Comparison of ENCODE assay signal across 20 cellular contexts in the genomic region with DNA sequence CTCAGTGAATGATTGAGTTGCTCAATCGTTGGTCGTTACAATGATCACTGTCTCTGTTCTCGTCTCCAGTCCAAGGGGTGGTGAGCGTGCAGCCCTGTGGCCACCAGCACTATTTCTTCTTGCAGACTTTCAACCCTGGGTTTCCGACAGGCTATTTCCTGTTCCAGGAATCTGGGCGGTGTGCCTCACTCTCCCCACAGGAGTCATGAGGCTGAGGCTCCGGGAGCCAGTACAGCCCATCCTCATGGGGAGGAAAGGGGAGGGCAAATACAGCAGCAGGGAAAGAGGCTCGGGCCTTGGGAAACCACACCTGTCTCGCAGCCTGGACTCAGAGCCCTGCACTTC. TPM values are rescaled to one million over a fixed set of nuclear protein-coding genes. Genes with fewer than 3 reads are reported as not detected.
DNase-seq lines count a peak whose midpoint lies in the region; ATAC-seq, FAIRE-seq and TF ChIP-seq lines count a peak whose summit lies in the region.
"Had no signal": no experiment of that assay in that cellular context is flagged by ENCODE, and none has a peak within 500 bp of the region (broad histone marks: within the 10 kb centered on the region; RNA-seq: fewer than 3 reads in every experiment).

No MANE protein-coding gene starts in this region.

- POLR2A ChIA-PET in HepG2 (lab: Yijun Ruan, JAX), result no interaction called here

- peaks cover 0 to 31% of the 10 kb centered on the region in 2 experiments; a peak in 2 of 5 replicates for H3K27me3 ChIP-seq in HepG2 (ENCODE audit: control insufficient read depth in 1 of 2, insufficient read depth in 2 of 2, low read length in 2 of 2)
- H3K27me3 ChIP-seq: neural progenitor cell, vagina had no signal

- TF ChIP-seq RAD21 in HepG2 (CRISPR knock-in tag; IDR thresholded peaks at IDR 0.05), result no peak

- no peak overlapping the region for H3K9ac ChIP-seq in HepG2 (ENCODE audit: insufficient read depth, low read depth, low read length)
- H3K9ac ChIP-seq: neural progenitor cell had no signal

- H3K4me2 ChIP-seq in HepG2 (ENCODE audit: low read depth, low read length), result no peak overlapping the region
- H3K4me2 ChIP-seq: neural progenitor cell had no signal

- FAIRE-seq in HepG2 (lab: Jason Lieb, UNC), result peak; percentile 4
- FAIRE-seq: H1 had no signal

- 4% methylated on average over 7 of the region's 9 CpGs for WGBS in HepG2 (ENCODE audit: low lambda C conversion rate)

- no peaks in the 10 kb centered on the region for H3K9me3 Mint-ChIP-seq in immature natural killer cell
- H3K9me3 Mint-ChIP-seq: IgD-negative memory B cell, neural progenitor cell had no signal

- H3K27me3 Mint-ChIP-seq in immature natural killer cell (ENCODE audit: low read depth in 3 of 3), result peaks cover 0 to 3% (median 0%) of the 10 kb centered on the region in 3 donors

- DNase-seq in A172 (ENCODE audit: low spot score) (peak; percentile 34), M059J (ENCODE audit: low read depth) (peak; percentile 44), choroid plexus epithelial cell (ENCODE audit: low read depth) (peak; percentile 87), HepG2 (ENCODE audit: low spot score) (no peak), immature natural killer cell (no peak), pons (ENCODE audit: low spot score) (no peak)
- DNase-seq: activated CD8-positive, alpha-beta memory T cell treated with anti-CD3 and anti-CD28 coated beads, Interleukin-2, amount 10 ng/mL, durations not matched to agents 7 days and 5 days; Caco-2; hypothalamus; NCI-H1417 treated with DMSO at 0.1 percent for 48 hours; NCI-H2227 treated with DMSO at 0.1 percent for 48 hours; stimulated activated naive CD4-positive, alpha-beta T cell treated with Interleukin-2 at 50 U/mL for 16 hours; SW 1271 had no signal

- H3K27ac Mint-ChIP-seq in immature natural killer cell, result no peak overlapping the region
- H3K27ac Mint-ChIP-seq: activated CD8-positive, alpha-beta memory T cell treated with anti-CD3 and anti-CD28 coated beads, Interleukin-2, amount 10 ng/mL, durations not matched to agents 7 days and 5 days; IgD-negative memory B cell had no signal

- H3K36me3 ChIP-seq in HepG2 (replicated peaks in 1 of 2; ENCODE audit: control insufficient read depth in 1 of 2, insufficient read depth in 2 of 2, low read length in 2 of 2), result no peaks in the 10 kb centered on the region
- H3K36me3 ChIP-seq: neural progenitor cell, vagina had no signal

- ATAC-seq in HepG2, result peak; percentile 14
- ATAC-seq in GM19452 (IDR thresholded peaks at IDR 0.05; ENCODE audit: unreplicated experiment), result no peak
- ATAC-seq in GM18517 (IDR thresholded peaks at IDR 0.05; ENCODE audit: unreplicated experiment), result no peak
- ATAC-seq: activated CD8-positive, alpha-beta memory T cell treated with anti-CD3 and anti-CD28 coated beads, Interleukin-2, amount 10 ng/mL, durations not matched to agents 7 days and 5 days had no signal

- CTCF ChIA-PET in HepG2 (lab: Yijun Ruan, JAX; ENCODE audit: low intra/inter-chr PET ratio, low total read pairs), result interaction anchor here (1.1 kb wide), 1 partner anchor 9 kb away, joined by 3 read pairs; no protein-coding TSS in a partner anchor

- H3K27ac ChIP-seq in HepG2 (ENCODE audit: extremely low read length, insufficient read depth, low read length), result no peak overlapping the region
- H3K27ac ChIP-seq: neural progenitor cell, vagina had no signal

- in situ Hi-C loops in HepG2 (cut with HindIII; ENCODE audit: extremely low pct_ligation_motif_present, low pct_unique_long_range_greater_than_20kb), result no loop called here

- TF ChIP-seq EP300 in HepG2 (IDR thresholded peaks at IDR 0.05; ENCODE audit: low read depth in 2 of 2, low read length in 2 of 2) (no peak), HepG2 (CRISPR knock-in tag; IDR thresholded peaks at IDR 0.05; ENCODE audit: borderline replicate concordance) (no peak)

- no peaks in the 10 kb centered on the region for H3K79me2 ChIP-seq in HepG2 (ENCODE audit: insufficient read depth, low read length)

- no peaks in the 10 kb centered on the region for H3K4me1 Mint-ChIP-seq in immature natural killer cell
- H3K4me1 Mint-ChIP-seq: IgD-negative memory B cell, neural progenitor cell had no signal

- no peak for TF ChIP-seq POLR2A in HepG2 (IDR thresholded peaks at IDR 0.05; ENCODE audit: insufficient read depth in 1 of 2, low read depth in 2 of 2, low read length in 2 of 2)

- no TSS peak for BruUV-seq in HepG2 (replicated peaks; lab: Mats Ljungman, UMichigan)

- H3K4me1 ChIP-seq in HepG2 (ENCODE audit: insufficient read depth, low read length), result peaks cover 12% of the 10 kb centered on the region; the same call in 1 of the 2 replicates
- H3K4me1 ChIP-seq: Caco-2, neural progenitor cell, vagina had no signal

- no peak overlapping the region for H3K4me3 ChIP-seq in choroid plexus epithelial cell (ENCODE audit: low read depth, low read length)
- no peak overlapping the region for H3K4me3 ChIP-seq in HepG2 (replicated peaks in 1 of 3; ENCODE audit: insufficient read depth in 1 of 3, low read depth in 2 of 3, low read length in 3 of 3)
- H3K4me3 ChIP-seq: lung, neural progenitor cell, vagina had no signal

- TF ChIP-seq CTCF in choroid plexus epithelial cell (conservative IDR thresholded peaks at IDR 0.05; ENCODE audit: low read depth, low read length) (no peak), HepG2 (CRISPR knock-in tag; IDR thresholded peaks at IDR 0.05) (no peak)

- no peaks in the 10 kb centered on the region for H3K9me3 ChIP-seq in HepG2 (ENCODE audit: low read length)
- H3K9me3 ChIP-seq: vagina had no signal

- H3K4me3 Mint-ChIP-seq in immature natural killer cell, result no peak overlapping the region
- H3K4me3 Mint-ChIP-seq: activated CD8-positive, alpha-beta memory T cell treated with anti-CD3 and anti-CD28 coated beads, Interleukin-2, amount 10 ng/mL, durations not matched to agents 7 days and 5 days; IgD-negative memory B cell; neural progenitor cell had no signal

- H3K36me3 Mint-ChIP-seq in immature natural killer cell, result no peaks in the 10 kb centered on the region
- H3K36me3 Mint-ChIP-seq: activated CD8-positive, alpha-beta memory T cell treated with anti-CD3 and anti-CD28 coated beads, Interleukin-2, amount 10 ng/mL, durations not matched to agents 7 days and 5 days; IgD-negative memory B cell; neural progenitor cell had no signal

- no peak overlapping the region for H2AFZ ChIP-seq in HepG2 (ENCODE audit: low read length)
- H2AFZ ChIP-seq: neural progenitor cell had no signal

- H4K20me1 ChIP-seq in HepG2 (ENCODE audit: insufficient read depth, low read length), result no peaks in the 10 kb centered on the region

- intact Hi-C loops in HepG2 (cut with micrococcal nuclease; ENCODE audit: unreplicated experiment), result no loop called here

TF ChIP-seq in HepG2, 621 proteins besides CTCF, POLR2A, EP300 and RAD21:
- TF ChIP-seq BCL6 (CRISPR knock-in tag; IDR thresholded peaks at IDR 0.05) (no peak), CHD4 (IDR thresholded peaks at IDR 0.05; ENCODE audit: borderline replicate concordance, low read length) (no peak), ZNF768 (CRISPR knock-in tag; IDR thresholded peaks at IDR 0.05) (peak; percentile 76), CEBPG (CRISPR knock-in tag; IDR thresholded peaks at IDR 0.05) (peak; percentile 52), CEBPB (IDR thresholded peaks at IDR 0.05; ENCODE audit: borderline replicate concordance, low read depth, low read length) (peak; percentile 63; the same call in 1 of the 2 replicates)

RNA-seq across cellular contexts. Expression of a gene that starts 28.8 kb away (rescaled TPM):
- 0.57 and 0.69 TPM in 2 replicates for total RNA-seq in A172 (2014; rRNA removed; shearing (Covaris generic))
- total RNA-seq in M059J (2014; rRNA removed; shearing (Covaris generic)), result 1.8 and 3.8 TPM in 2 replicates
- 0.04 and 0.07 TPM in 2 replicates for total RNA-seq in HepG2 (2016; rRNA removed; fragmentation: Illumina TruSeq; extraction: Trizol)
- total RNA-seq in HepG2 (2016; cell fraction: cytosol; rRNA removed; fragmentation: Illumina TruSeq; extraction: Trizol; ENCODE audit: low read depth), result not detected in 2 replicates
- not detected in 2 replicates for total RNA-seq in HepG2 (2016; cell fraction: insoluble cytoplasmic fraction; rRNA removed; fragmentation: Illumina TruSeq; extraction: Trizol)
- total RNA-seq in HepG2 (2016; cell fraction: membrane; rRNA removed; fragmentation: Illumina TruSeq; extraction: Trizol), result not detected in 2 replicates
- not detected in 2 replicates for total RNA-seq in HepG2 (2016; cell fraction: nucleus; rRNA removed; fragmentation: Illumina TruSeq; extraction: Trizol)
- polyA plus RNA-seq in HepG2 (2011; rRNA removed) (not detected in 2 replicates), immature natural killer cell (not detected)
- not detected in 2 replicates for polyA plus RNA-seq in HepG2 (2011; cell fraction: cytosol; rRNA removed)
- not detected in 2 replicates for polyA plus RNA-seq in HepG2 (2011; cell fraction: nucleus; rRNA removed)
- polyA plus RNA-seq in HepG2 (2012), result not detected in 2 replicates
- polyA plus RNA-seq in HepG2 (2016; cell fraction: cytosol; fragmentation: Illumina TruSeq; extraction: Trizol; ENCODE audit: low read depth), result not detected in 2 replicates
- polyA plus RNA-seq in HepG2 (2016; cell fraction: insoluble cytoplasmic fraction; fragmentation: Illumina TruSeq; extraction: Trizol; ENCODE audit: low read depth), result not detected in 2 replicates
- not detected in 2 replicates for polyA plus RNA-seq in HepG2 (2016; cell fraction: membrane; fragmentation: Illumina TruSeq; extraction: Trizol; ENCODE audit: low read depth)
- not detected in 2 replicates for polyA plus RNA-seq in HepG2 (2016; cell fraction: nucleus; fragmentation: Illumina TruSeq; extraction: Trizol; ENCODE audit: insufficient read depth, low read depth)
- 0.02 TPM in 1 of 2 replicates, not detected in the other for polyA minus RNA-seq in HepG2 (2011; rRNA and poly(A)+ RNA removed; ENCODE audit: low replicate concordance)
- not detected in 2 replicates for polyA minus RNA-seq in HepG2 (2011; cell fraction: cytosol; rRNA and poly(A)+ RNA removed)
- polyA minus RNA-seq in HepG2 (2011; cell fraction: nucleus; rRNA and poly(A)+ RNA removed), result not detected in 2 replicates
- total RNA-seq: activated CD8-positive, alpha-beta memory T cell treated with anti-CD3 and anti-CD28 coated beads, Interleukin-2, amount 10 ng/mL, durations not matched to agents 7 days and 5 days; H1 had no signal
- polyA plus RNA-seq: IgD-negative memory B cell had no signal

Comparison
In these comparisons a context has a peak if more than half of its experiments do, and no peak if none do; other contexts are left out.
1. DNase-seq: peak in A172 (single experiment), M059J (single experiment) and choroid plexus epithelial cell (single experiment); none in HepG2 (single experiment), immature natural killer cell (0 of 3) and pons (single experiment).